ENCODE assay signal across 21 cellular contexts in the genomic region with DNA sequence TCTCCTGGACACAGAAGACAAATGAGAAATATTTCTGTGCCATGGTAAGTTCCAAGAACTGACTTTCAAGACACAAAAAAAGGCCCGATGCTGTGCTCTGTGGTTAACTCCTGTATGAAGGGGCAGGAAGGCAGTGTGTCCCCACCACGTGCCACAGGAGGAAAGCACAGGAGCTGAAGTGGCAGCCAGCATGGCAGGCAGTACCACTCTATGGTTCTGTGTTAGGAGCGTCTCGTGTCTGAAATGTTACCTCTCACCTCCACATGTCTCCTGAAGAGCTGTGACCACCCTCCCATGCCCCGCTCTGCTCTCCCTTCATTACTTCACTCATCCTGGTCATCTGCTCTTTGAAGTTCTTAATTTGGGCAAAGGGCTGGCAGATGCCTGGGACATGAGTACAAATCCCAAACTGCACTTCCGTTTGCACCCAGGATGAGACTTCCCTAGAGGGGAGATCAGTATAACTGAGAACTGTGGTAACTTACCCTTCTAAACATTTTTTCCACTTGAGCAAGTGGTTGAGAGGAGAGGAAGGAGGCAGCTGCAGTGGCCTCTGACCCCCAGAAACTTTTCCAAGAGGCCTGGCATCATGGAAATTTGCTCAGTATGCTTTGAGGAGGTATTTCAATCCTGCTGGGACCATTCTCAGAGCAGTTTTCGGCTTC.
DNase-seq lines count a peak whose midpoint lies in the region; ATAC-seq and TF ChIP-seq lines count a peak whose summit lies in the region.
"Had no signal": no experiment of that assay in that cellular context is flagged by ENCODE, and none has a peak within 500 bp of the region (broad histone marks: within the 10 kb centered on the region; RNA-seq: fewer than 3 reads in every experiment).

No MANE protein-coding gene starts in this region.

- no peak overlapping the region for H2AFZ ChIP-seq in neural progenitor cell (replicated peaks)

- H3K4me3 ChIP-seq in esophagus muscularis mucosa, result no peak overlapping the region
- H3K4me3 ChIP-seq in neural progenitor cell, result no peak overlapping the region
- H3K4me3 ChIP-seq: esophagus squamous epithelium, Peyer's patch, transverse colon had no signal

- H3K27ac ChIP-seq in esophagus muscularis mucosa (replicated peaks in 1 of 4), result peak overlapping the region; percentile 37 to 71 (median 48)
- H3K27ac ChIP-seq in neural progenitor cell, result no peak overlapping the region

- no peak for DNase-seq in natural killer cell treated with Interleukin-12 subunit alpha and Interleukin-12 subunit beta and Interleukin-15 and Interleukin-18, amount 100 ng/mL, for 72 hours (ENCODE audit: low spot score)
- DNase-seq in natural killer cell (no peak), esophagus muscularis mucosa (ENCODE audit: extremely low spot score) (no peak), neural progenitor cell (ENCODE audit: low spot score) (no peak), pons (ENCODE audit: low spot score) (no peak), cerebellar nuclear complex (lab: John Stamatoyannopoulos, UW) (no peak), islet precursor cell (no peak)
- DNase-seq: anterior cingulate cortex; CD8-positive, alpha-beta memory T cell; esophagus squamous epithelium; left cardiac atrium; naive B cell; NCI-H2029; Peyer's patch; right cardiac atrium; stimulated activated CD4-positive, alpha-beta T cell treated with anti-CD3 and anti-CD28 coated beads, Interleukin-2, amount 100 ng/mL, for 48 hours; SW 1271; transverse colon had no signal

- H4K20me1 ChIP-seq in neural progenitor cell (ENCODE audit: low read depth), result peaks cover 31% of the 10 kb centered on the region

- intact Hi-C loops in natural killer cell (cut with micrococcal nuclease), result no loop called here
- intact Hi-C loops in esophagus muscularis mucosa (cut with DNase I), result no loop called here

- no peak overlapping the region for H3K27ac Mint-ChIP-seq in natural killer cell treated with Interleukin-12 subunit alpha and Interleukin-12 subunit beta and Interleukin-15 and Interleukin-18, amount 100 ng/mL, for 72 hours
- H3K27ac Mint-ChIP-seq in natural killer cell, result no peak overlapping the region
- H3K27ac Mint-ChIP-seq in neural progenitor cell, result peak overlapping the region; percentile 84
- H3K27ac Mint-ChIP-seq: CD8-positive, alpha-beta memory T cell; dendritic cell treated with granulocyte-macrophage colony-stimulating factor and Interleukin-4, amounts not matched to agents 40 ng/mL and 50 ng/mL, for 4 days had no signal

- peaks cover 10% of the 10 kb centered on the region for H3F3A ChIP-seq in neural progenitor cell (ENCODE audit: low read depth)

- ATAC-seq in natural killer cell treated with Interleukin-12 subunit alpha and Interleukin-12 subunit beta and Interleukin-15 and Interleukin-18, amount 100 ng/mL, for 72 hours, result peak; percentile 17 to 21
- no peak for ATAC-seq in natural killer cell
- no peak for ATAC-seq in GM18498 (IDR thresholded peaks at IDR 0.05; ENCODE audit: unreplicated experiment)
- ATAC-seq: HCT116, left cardiac atrium, right cardiac atrium had no signal

- H3K27me3 ChIP-seq in esophagus muscularis mucosa (no peaks in the 10 kb centered on the region), neural progenitor cell (no peaks in the 10 kb centered on the region)
- H3K27me3 ChIP-seq: esophagus squamous epithelium, Peyer's patch, transverse colon had no signal

- H3K79me2 ChIP-seq in neural progenitor cell (ENCODE audit: low read depth), result peaks cover 8% of the 10 kb centered on the region

- 88% methylated on average over 7 of the region's 7 CpGs for WGBS in esophagus muscularis mucosa

- peaks cover 0 to 4% of the 10 kb centered on the region in 2 donors for H3K4me1 Mint-ChIP-seq in natural killer cell treated with Interleukin-12 subunit alpha and Interleukin-12 subunit beta and Interleukin-15 and Interleukin-18, amount 100 ng/mL, for 72 hours (ENCODE audit: low read depth in 2 of 2)
- no peaks in the 10 kb centered on the region for H3K4me1 Mint-ChIP-seq in natural killer cell
- H3K4me1 Mint-ChIP-seq in neural progenitor cell, result peaks cover 65% of the 10 kb centered on the region
- H3K4me1 Mint-ChIP-seq: CD8-positive, alpha-beta memory T cell; naive B cell had no signal

- no peak for TF ChIP-seq EP300 in esophagus muscularis mucosa (IDR thresholded peaks at IDR 0.05)

- H3K36me3 Mint-ChIP-seq in natural killer cell treated with Interleukin-12 subunit alpha and Interleukin-12 subunit beta and Interleukin-15 and Interleukin-18, amount 100 ng/mL, for 72 hours, result no peaks in the 10 kb centered on the region
- no peaks in the 10 kb centered on the region for H3K36me3 Mint-ChIP-seq in natural killer cell
- peaks cover 23% of the 10 kb centered on the region for H3K36me3 Mint-ChIP-seq in neural progenitor cell
- H3K36me3 Mint-ChIP-seq: CD8-positive, alpha-beta memory T cell; naive B cell had no signal

- no peak overlapping the region for H3K4me2 ChIP-seq in neural progenitor cell

- peaks cover 12 to 23% of the 10 kb centered on the region in 2 donors for H3K27me3 Mint-ChIP-seq in natural killer cell treated with Interleukin-12 subunit alpha and Interleukin-12 subunit beta and Interleukin-15 and Interleukin-18, amount 100 ng/mL, for 72 hours
- peaks cover 2 to 11% of the 10 kb centered on the region in 2 donors for H3K27me3 Mint-ChIP-seq in natural killer cell (ENCODE audit: low read depth in 2 of 2)
- H3K27me3 Mint-ChIP-seq in neural progenitor cell (ENCODE audit: insufficient read depth, low read depth), result no peaks in the 10 kb centered on the region
- H3K27me3 Mint-ChIP-seq: dendritic cell treated with granulocyte-macrophage colony-stimulating factor and Interleukin-4, amounts not matched to agents 40 ng/mL and 50 ng/mL, for 4 days had no signal

- peaks cover 23 to 52% (median 45%) of the 10 kb centered on the region in 4 donors for H3K4me1 ChIP-seq in esophagus muscularis mucosa
- H3K4me1 ChIP-seq in neural progenitor cell, result peaks cover 25% of the 10 kb centered on the region
- H3K4me1 ChIP-seq: Peyer's patch had no signal

- H3K9me3 ChIP-seq in esophagus muscularis mucosa (no peaks in the 10 kb centered on the region), neural progenitor cell (ENCODE audit: low read depth) (no peaks in the 10 kb centered on the region)
- H3K9me3 ChIP-seq: esophagus squamous epithelium, Peyer's patch, transverse colon had no signal

- TF ChIP-seq CTCF in natural killer cell (IDR thresholded peaks at IDR 0.05) (no peak), esophagus muscularis mucosa (IDR thresholded peaks at IDR 0.05) (no peak), neural progenitor cell (IDR thresholded peaks at IDR 0.05) (no peak)

- no peaks in the 10 kb centered on the region for H3K36me3 ChIP-seq in esophagus muscularis mucosa
- H3K36me3 ChIP-seq in neural progenitor cell, result no peaks in the 10 kb centered on the region
- H3K36me3 ChIP-seq: esophagus squamous epithelium, Peyer's patch, transverse colon had no signal

- no peaks in the 10 kb centered on the region for H3K9me3 Mint-ChIP-seq in natural killer cell treated with Interleukin-12 subunit alpha and Interleukin-12 subunit beta and Interleukin-15 and Interleukin-18, amount 100 ng/mL, for 72 hours
- no peaks in the 10 kb centered on the region for H3K9me3 Mint-ChIP-seq in natural killer cell
- H3K9me3 Mint-ChIP-seq in neural progenitor cell, result no peaks in the 10 kb centered on the region
- H3K9me3 Mint-ChIP-seq: CD8-positive, alpha-beta memory T cell; dendritic cell treated with granulocyte-macrophage colony-stimulating factor and Interleukin-4, amounts not matched to agents 40 ng/mL and 50 ng/mL, for 4 days; naive B cell had no signal

- no peak for TF ChIP-seq POLR2A in esophagus muscularis mucosa (IDR thresholded peaks at IDR 0.05; ENCODE audit: low read depth)

- no peak overlapping the region for H3K4me3 Mint-ChIP-seq in natural killer cell treated with Interleukin-12 subunit alpha and Interleukin-12 subunit beta and Interleukin-15 and Interleukin-18, amount 100 ng/mL, for 72 hours
- H3K4me3 Mint-ChIP-seq in natural killer cell (no peak overlapping the region), neural progenitor cell (no peak overlapping the region)
- H3K4me3 Mint-ChIP-seq: dendritic cell treated with granulocyte-macrophage colony-stimulating factor and Interleukin-4, amounts not matched to agents 40 ng/mL and 50 ng/mL, for 4 days; naive B cell had no signal

- H3K9ac ChIP-seq in neural progenitor cell, result no peak overlapping the region

Comparison
In these comparisons a context has a peak if more than half of its experiments do, and no peak if none do; other contexts are left out.
1. ATAC-seq: peak in natural killer cell treated with Interleukin-12 subunit alpha and Interleukin-12 subunit beta and Interleukin-15 and Interleukin-18, amount 100 ng/mL, for 72 hours (2 of 2); none in natural killer cell (0 of 3) and GM18498 (single experiment).